In the genomic region with DNA sequence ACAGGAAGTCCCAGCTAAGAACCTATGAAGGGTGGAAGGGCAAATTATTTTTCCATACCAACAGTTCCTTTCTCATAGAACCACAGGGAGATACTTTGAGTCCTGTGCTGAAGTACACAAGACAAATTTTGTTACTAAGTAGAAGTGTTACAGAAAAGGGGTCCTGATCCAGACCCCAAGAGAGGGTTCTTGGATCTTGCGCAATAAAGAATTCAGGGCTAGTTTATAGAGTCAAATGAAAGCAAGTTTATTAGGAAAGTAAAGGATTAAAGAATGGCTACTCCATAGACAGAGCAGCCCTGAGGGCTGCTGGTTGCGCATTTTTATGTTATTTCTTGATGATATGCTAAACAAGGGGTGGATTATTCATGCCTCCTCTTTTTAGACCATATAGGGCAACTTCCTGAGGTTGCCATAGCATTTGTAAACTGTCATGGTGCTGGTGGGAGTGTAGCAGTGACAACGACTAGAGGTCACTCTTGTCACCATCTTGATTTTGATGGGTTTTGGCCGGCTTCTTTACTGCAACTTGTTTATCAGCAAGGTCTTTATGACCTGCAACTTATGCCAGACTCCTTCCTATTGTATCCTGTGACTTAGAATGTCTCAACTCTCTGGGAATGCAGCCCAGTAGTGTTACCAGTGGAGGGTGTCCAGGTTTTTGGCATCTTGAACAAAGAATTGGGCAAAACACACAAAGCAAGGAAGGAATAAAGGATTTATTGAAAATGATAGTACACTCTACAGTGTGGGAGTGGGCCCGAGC, we compare ENCODE assay signal across 23 cellular contexts.
"Had no signal": no experiment of that assay in that cellular context is flagged by ENCODE, and none has a peak within 500 bp of the region (broad histone marks: within the 10 kb centered on the region; RNA-seq: fewer than 3 reads in every experiment).

No MANE protein-coding gene starts in this region.

- H3K9me3 Mint-ChIP-seq: mesothelial cell of epicardium; natural killer cell; neural crest cell; stimulated activated naive B cell treated with anti-CD40 and anti-IgM and Interleukin-4, amounts not matched to agents 10 μg/mL and 1 μg/mL and 100 μg/mL, for 72 hours had no signal

- H3K4me3 ChIP-seq: coronary artery, heart right ventricle, spleen, stomach, thoracic aorta, transverse colon had no signal

- H3K27ac Mint-ChIP-seq: endodermal cell; mesothelial cell of epicardium; natural killer cell; stimulated activated naive B cell treated with anti-CD40 and anti-IgM and Interleukin-4, amounts not matched to agents 10 μg/mL and 1 μg/mL and 100 μg/mL, for 72 hours had no signal

- H3K36me3 Mint-ChIP-seq: mesothelial cell of epicardium; natural killer cell; stimulated activated naive B cell treated with anti-CD40 and anti-IgM and Interleukin-4, amounts not matched to agents 10 μg/mL and 1 μg/mL and 100 μg/mL, for 72 hours had no signal

- H3K9me3 ChIP-seq: heart right ventricle, spleen, stomach, thoracic aorta, transverse colon had no signal

- H3K4me3 Mint-ChIP-seq: endodermal cell; mesothelial cell of epicardium; natural killer cell; neural crest cell; stimulated activated naive B cell treated with anti-CD40 and anti-IgM and Interleukin-4, amounts not matched to agents 10 μg/mL and 1 μg/mL and 100 μg/mL, for 72 hours had no signal

- FAIRE-seq: frontal cortex, islet of Langerhans had no signal

- H3K4me1 ChIP-seq: spleen, transverse colon had no signal

- H3K36me3 ChIP-seq: heart right ventricle, spleen, stomach, thoracic aorta, transverse colon had no signal

- H3K27ac ChIP-seq: coronary artery, heart right ventricle, spleen, stomach, thoracic aorta, transverse colon had no signal

- H3K4me1 Mint-ChIP-seq: natural killer cell; neural crest cell; stimulated activated naive B cell treated with anti-CD40 and anti-IgM and Interleukin-4, amounts not matched to agents 10 μg/mL and 1 μg/mL and 100 μg/mL, for 72 hours had no signal

- H3K27me3 ChIP-seq: spleen, stomach, transverse colon had no signal

- ATAC-seq: heart right ventricle; left lobe of liver; natural killer cell; right cardiac atrium; stimulated activated naive B cell treated with anti-CD40 and anti-IgM and Interleukin-4, amounts not matched to agents 10 μg/mL and 1 μg/mL and 100 μg/mL, for 72 hours had no signal

- DNase-seq: effector CD4-positive, alpha-beta T cell; endodermal cell; heart right ventricle; hypothalamus; kidney glomerular epithelial cell; natural killer cell; posterior cingulate gyrus; right cardiac atrium; spleen; stimulated activated CD4-positive, alpha-beta T cell treated with anti-CD3 and anti-CD28 coated beads, Interleukin-15, amount 100 ng/mL, for 24 hours; stimulated activated CD4-positive, alpha-beta T cell treated with anti-CD3 and anti-CD28 coated beads, Interleukin-2, amount 100 ng/mL, for 24 hours; stimulated activated CD4-positive, alpha-beta T cell treated with anti-CD3 and anti-CD28 coated beads, Interleukin-4, amount 100 ng/mL, for 4 hours; stimulated activated naive B cell treated with anti-CD40 and anti-IgM and Interleukin-4, amounts not matched to agents 10 μg/mL and 1 μg/mL and 100 μg/mL, for 72 hours; stomach; substantia nigra; transverse colon had no signal
